In the genomic region with DNA sequence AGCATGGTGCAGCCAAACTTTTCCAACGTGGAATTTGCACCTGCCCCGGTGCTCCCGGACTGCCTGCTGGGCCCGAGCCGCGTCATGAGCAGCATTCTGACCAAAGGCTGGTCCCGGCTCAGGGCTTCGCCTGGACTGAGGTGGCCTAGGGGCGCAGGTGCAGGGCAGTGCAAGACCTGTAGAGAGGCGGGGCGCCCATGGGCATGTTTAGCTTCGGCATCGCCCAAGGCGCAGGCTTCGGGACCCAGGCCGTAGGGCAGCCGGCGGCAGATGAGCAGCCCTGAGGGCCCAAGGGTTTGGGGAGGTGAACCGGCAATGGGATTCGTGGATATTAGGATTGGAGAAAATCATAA, we compare ENCODE assay signal across 25 cellular contexts. TPM values are rescaled to one million over a fixed set of nuclear protein-coding genes. Genes with fewer than 3 reads are reported as not detected.
DNase-seq lines count a peak whose midpoint lies in the region; ATAC-seq, FAIRE-seq and TF ChIP-seq lines count a peak whose summit lies in the region.
"Had no signal": no experiment of that assay in that cellular context is flagged by ENCODE, and none has a peak within 500 bp of the region (broad histone marks: within the 10 kb centered on the region; RNA-seq: fewer than 3 reads in every experiment).

No MANE protein-coding gene starts in this region.

- intact Hi-C loops in left cardiac atrium (cut with DNase I) (no loop called here), sigmoid colon (cut with DNase I) (no loop called here)

- CTCF ChIA-PET in A549 (lab: Yijun Ruan, JAX) = interaction anchor here (0.7 to 2.0 kb wide), 8 partner anchors 11 to 474 kb away, joined by 3 to 10 read pairs (median 4); a partner anchor contains a TSS

- H3K27ac ChIP-seq in A549 (no peak overlapping the region), suprapubic skin (no peak overlapping the region), sigmoid colon (no peak overlapping the region)
- H3K27ac ChIP-seq: esophagus squamous epithelium, gastroesophageal sphincter had no signal

- H3K27me3 ChIP-seq in iPS-15b (ENCODE audit: control insufficient read depth, insufficient read depth, low read length) (peaks cover 35% of the 10 kb centered on the region), suprapubic skin (peaks cover 49% of the 10 kb centered on the region), sigmoid colon (peaks cover 25 to 73% (median 41%) of the 10 kb centered on the region in 3 donors)

- no peak overlapping the region for H3K4me2 ChIP-seq in A549

- no peak for FAIRE-seq in A549 (lab: Jason Lieb, UNC)
- FAIRE-seq: colon had no signal

- POLR2A ChIA-PET in A549 (lab: Yijun Ruan, JAX) = no interaction called here

- H3K4me1 ChIP-seq in A549 = peaks cover 7% of the 10 kb centered on the region; the same call in 2 of the 3 replicates
- H3K4me1 ChIP-seq in iPS-15b (ENCODE audit: control insufficient read depth, insufficient read depth, low read length) = no peaks in the 10 kb centered on the region
- H3K4me1 ChIP-seq in suprapubic skin = peaks cover 15% of the 10 kb centered on the region
- peaks cover 0 to 11% (median 6%) of the 10 kb centered on the region in 4 donors for H3K4me1 ChIP-seq in sigmoid colon

- TF ChIP-seq RAD21 in A549 (conservative IDR thresholded peaks at IDR 0.05 in 1 of 2, IDR thresholded peaks at IDR 0.05 in 1 of 2) = no peak

- WGBS in A549 (ENCODE audit: missing lambda C conversion rate) = 47% methylated on average over 20 of the region's 20 CpGs
- 41% methylated on average over 14 of the region's 20 CpGs for WGBS in suprapubic skin
- WGBS in sigmoid colon, 2 donors = 38 to 43% methylated on average over 20 of the region's 20 CpGs

- TF ChIP-seq POLR2A in A549 (IDR thresholded peaks at IDR 0.05; ENCODE audit: low read length) (0 out of 2 replicates have a peak, but pooled peaks have one; percentile 15), suprapubic skin (IDR thresholded peaks at IDR 0.05) (no peak), sigmoid colon (IDR thresholded peaks at IDR 0.05) (no peak)

- TF ChIP-seq CTCF in A549 (IDR thresholded peaks at IDR 0.05) (no peak), suprapubic skin (IDR thresholded peaks at IDR 0.05) (no peak), sigmoid colon (IDR thresholded peaks at IDR 0.05) (no peak)

- H3K9ac ChIP-seq in iPS-15b (ENCODE audit: low read depth, low read length) = no peak overlapping the region

- ATAC-seq in A549 (peak in 1 of 2 experiments; percentile 18; a peak in 3 of 6 replicates), left cardiac atrium (no peak)

- H3K9me3 ChIP-seq in A549 (peaks cover 7% of the 10 kb centered on the region; the same call in 2 of the 3 replicates), iPS-15b (ENCODE audit: control insufficient read depth, insufficient read depth, low read length) (no peaks in the 10 kb centered on the region), suprapubic skin (no peaks in the 10 kb centered on the region), sigmoid colon (peaks cover 0 to 1% (median 0%) of the 10 kb centered on the region in 4 donors)
- H3K9me3 ChIP-seq: esophagus squamous epithelium, gastroesophageal sphincter had no signal

- H3K36me3 ChIP-seq in iPS-15b (ENCODE audit: control insufficient read depth, insufficient read depth, low read length) (no peaks in the 10 kb centered on the region), suprapubic skin (no peaks in the 10 kb centered on the region), sigmoid colon (no peaks in the 10 kb centered on the region)
- H3K36me3 ChIP-seq: esophagus squamous epithelium, gastroesophageal sphincter, MG63 had no signal

- peak; percentile 59 for DNase-seq in NCI-H146 (lab: John Stamatoyannopoulos, UW)
- no peak for DNase-seq in NCI-H146 treated with DMSO at 0.1 percent for 48 hours (lab: John Stamatoyannopoulos, UW; ENCODE audit: unreplicated experiment)
- DNase-seq in A549 (ENCODE audit: low read depth in 1 of 2, low spot score in 1 of 2) = no peak
- DNase-seq in NCI-H69 (lab: John Stamatoyannopoulos, UW) = peak; percentile 36
- DNase-seq in left cardiac atrium = no peak
- no peak for DNase-seq in suprapubic skin (ENCODE audit: low spot score in 2 of 2)
- DNase-seq in sigmoid colon = no peak
- DNase-seq: 8988T; AML-193; esophagus squamous epithelium; MG63; NCI-H1417 treated with DMSO at 0.1 percent for 48 hours; NCI-H2171 treated with DMSO at 0.1 percent for 48 hours; NCI-H526 treated with DMSO at 0.1 percent for 48 hours; occipital lobe; RPMI8226; stimulated activated CD4-positive, alpha-beta T cell treated with anti-CD3 and anti-CD28 coated beads, Interleukin-4, amount 100 ng/mL, for 24 hours; T-helper 9 cell had no signal

- TF ChIP-seq EP300 in A549 (IDR thresholded peaks at IDR 0.05) (no peak), suprapubic skin (IDR thresholded peaks at IDR 0.05) (no peak), sigmoid colon (IDR thresholded peaks at IDR 0.05) (no peak)

- no peak overlapping the region for H3K4me3 ChIP-seq in A549
- peak overlapping the region; percentile 43 for H3K4me3 ChIP-seq in iPS-15b (ENCODE audit: low read depth, low read length)
- no peak overlapping the region for H3K4me3 ChIP-seq in suprapubic skin
- H3K4me3 ChIP-seq in sigmoid colon = no peak overlapping the region
- H3K4me3 ChIP-seq: lung, MG63 had no signal

TF ChIP-seq in A549, 52 proteins besides CTCF, POLR2A, EP300 and RAD21 (continues in another document):
- TF ChIP-seq, protein P1, sequence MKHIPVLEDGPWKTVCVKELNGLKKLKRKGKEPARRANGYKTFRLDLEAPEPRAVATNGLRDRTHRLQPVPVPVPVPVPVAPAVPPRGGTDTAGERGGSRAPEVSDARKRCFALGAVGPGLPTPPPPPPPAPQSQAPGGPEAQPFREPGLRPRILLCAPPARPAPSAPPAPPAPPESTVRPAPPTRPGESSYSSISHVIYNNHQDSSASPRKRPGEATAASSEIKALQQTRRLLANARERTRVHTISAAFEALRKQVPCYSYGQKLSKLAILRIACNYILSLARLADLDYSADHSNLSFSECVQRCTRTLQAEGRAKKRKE (CRISPR knock-in tag; IDR thresholded peaks at IDR 0.05; ENCODE audit: low read depth) = no peak
- TF ChIP-seq GATA3 (IDR thresholded peaks at IDR 0.05; ENCODE audit: borderline replicate concordance) (no peak), NFE2L2 (conservative IDR thresholded peaks at IDR 0.05; ENCODE audit: low read length) (no peak), EHMT2 (IDR thresholded peaks at IDR 0.05; ENCODE audit: low read depth) (no peak)
- TF ChIP-seq, protein P2, sequence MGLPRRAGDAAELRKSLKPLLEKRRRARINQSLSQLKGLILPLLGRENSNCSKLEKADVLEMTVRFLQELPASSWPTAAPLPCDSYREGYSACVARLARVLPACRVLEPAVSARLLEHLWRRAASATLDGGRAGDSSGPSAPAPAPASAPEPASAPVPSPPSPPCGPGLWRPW (IDR thresholded peaks at IDR 0.05) = no peak

RNA-seq across cellular contexts. Expression of a gene that starts 23.8 kb away (rescaled TPM):
- polyA plus RNA-seq in A549 (2011; rRNA removed) (2.4 and 3.1 TPM in 2 replicates), A549 (2017; fragmentation: RNase III; extraction: RNeasy Plus Mini Kit Qiagen cat#74134 plus additional on column Dnase treatment) (12.8 to 17.1 TPM (median 16.6 TPM) in 3 replicates), sigmoid colon (1 to 10 TPM; 5.3 to 9.7 (median 6.0) TPM)
- 9.8 and 16.4 TPM in 2 replicates for polyA plus RNA-seq in A549 (2012; cell fraction: cytosol; rRNA removed)
- polyA plus RNA-seq in A549 (2012; cell fraction: nucleus; rRNA removed) = 13.2 and 22.2 TPM in 2 replicates
- 2.1 and 2.9 TPM in 2 replicates for polyA minus RNA-seq in A549 (2011; rRNA and poly(A)+ RNA removed)
- total RNA-seq in left cardiac atrium (1 to 10 TPM; 7.6 to 9.7 TPM), suprapubic skin (10 to 100 TPM; 10.9 to 18.3 (median 12.8) TPM), sigmoid colon (1 to 10 TPM; 4.6 to 7.2 (median 6.6) TPM)

RNA-seq across cellular contexts. Expression of a gene that starts 35.0 kb away (rescaled TPM):
- polyA plus RNA-seq in A549 (2011; rRNA removed) (22.8 and 25.3 TPM in 2 replicates), A549 (2017; fragmentation: RNase III; extraction: RNeasy Plus Mini Kit Qiagen cat#74134 plus additional on column Dnase treatment) (22.6 to 27.1 TPM (median 23.2 TPM) in 3 replicates), sigmoid colon (10 to 100 TPM; 19.2 to 28.2 (median 24.0) TPM)
- 55.6 and 62.5 TPM in 2 replicates for polyA plus RNA-seq in A549 (2012; cell fraction: cytosol; rRNA removed)
- polyA plus RNA-seq in A549 (2012; cell fraction: nucleus; rRNA removed) = 41.6 and 44.6 TPM in 2 replicates
- polyA minus RNA-seq in A549 (2011; rRNA and poly(A)+ RNA removed) = 5.9 and 8.5 TPM in 2 replicates
- total RNA-seq in left cardiac atrium (10 to 100 TPM; 11.4 to 16.0 TPM), suprapubic skin (10 to 100 TPM; 21.6 to 29.6 (median 27.5) TPM), sigmoid colon (100 to 1,000 TPM in 1 of 4 donors, 10 to 100 TPM in 3; 56.2 to 135 (median 68.9) TPM)

RNA-seq across cellular contexts. Expression of a gene that starts 48.7 kb away (rescaled TPM):
- 0.56 and 0.60 TPM in 2 replicates for polyA plus RNA-seq in A549 (2011; rRNA removed)
- 0.47 and 0.52 TPM in 2 replicates for polyA plus RNA-seq in A549 (2012; cell fraction: cytosol; rRNA removed)
- polyA plus RNA-seq in A549 (2012; cell fraction: nucleus; rRNA removed) = 4.8 and 5.1 TPM in 2 replicates
- 0.37 to 0.49 TPM (median 0.44 TPM) in 3 replicates for polyA plus RNA-seq in A549 (2017; fragmentation: RNase III; extraction: RNeasy Plus Mini Kit Qiagen cat#74134 plus additional on column Dnase treatment)
- polyA minus RNA-seq in A549 (2011; rRNA and poly(A)+ RNA removed) = 0.15 and 0.37 TPM in 2 replicates
- under 1 TPM in 1 of 2 donors, not detected in 1; 0.27 TPM for total RNA-seq in left cardiac atrium
- total RNA-seq in suprapubic skin = 1 to 10 TPM in 3 of 4 donors, under 1 TPM in 1; 0.42 to 3.0 (median 1.8) TPM
- total RNA-seq in sigmoid colon = under 1 TPM; 0.28 to 0.82 (median 0.76) TPM
- 1 to 10 TPM; 3.9 to 7.8 (median 6.0) TPM for polyA plus RNA-seq in sigmoid colon
- total RNA-seq: occipital lobe had no signal

RNA-seq across cellular contexts. Expression of a gene that starts 51.8 kb away (rescaled TPM):
- polyA plus RNA-seq in A549 (2011; rRNA removed) = not detected in 2 replicates
- 0.14 and 0.34 TPM in 2 replicates for polyA plus RNA-seq in A549 (2012; cell fraction: cytosol; rRNA removed)
- 0.29 TPM in 1 of 2 replicates, not detected in the other for polyA plus RNA-seq in A549 (2012; cell fraction: nucleus; rRNA removed)
- polyA plus RNA-seq in A549 (2017; fragmentation: RNase III; extraction: RNeasy Plus Mini Kit Qiagen cat#74134 plus additional on column Dnase treatment) = 0.21 TPM in 1 of 3 replicates, not detected in the others
- polyA minus RNA-seq in A549 (2011; rRNA and poly(A)+ RNA removed) = 2.1 TPM in 1 of 2 replicates, not detected in the other
- total RNA-seq in left cardiac atrium = 10 to 100 TPM; 43.4 to 88.7 TPM
- total RNA-seq in suprapubic skin = 10 to 100 TPM; 12.4 to 29.4 (median 15.6) TPM
- total RNA-seq in sigmoid colon = 100 to 1,000 TPM in 3 of 4 donors, 10 to 100 TPM in 1; 71.5 to 172 (median 126) TPM
- 100 to 1,000 TPM in 2 of 3 donors, 10 to 100 TPM in 1; 95.8 to 211 (median 125) TPM for polyA plus RNA-seq in sigmoid colon
- total RNA-seq: activated CD8-positive, alpha-beta memory T cell treated with anti-CD3 and anti-CD28 coated beads for 36 hours; H4; kidney epithelial cell had no signal

RNA-seq across cellular contexts. Expression of a gene that starts 54.1 kb away (rescaled TPM):
- polyA plus RNA-seq in A549 (2011; rRNA removed) (27.5 and 34.2 TPM in 2 replicates), A549 (2017; fragmentation: RNase III; extraction: RNeasy Plus Mini Kit Qiagen cat#74134 plus additional on column Dnase treatment) (40.4 to 47.1 TPM (median 46.4 TPM) in 3 replicates), sigmoid colon (10 to 100 TPM; 12.0 to 24.4 (median 12.5) TPM)
- 52.0 and 67.0 TPM in 2 replicates for polyA plus RNA-seq in A549 (2012; cell fraction: cytosol; rRNA removed)
- polyA plus RNA-seq in A549 (2012; cell fraction: nucleus; rRNA removed) = 104 and 143 TPM in 2 replicates
- polyA minus RNA-seq in A549 (2011; rRNA and poly(A)+ RNA removed) = 10.6 and 13.2 TPM in 2 replicates
- total RNA-seq in left cardiac atrium (10 to 100 TPM; 11.6 to 13.2 TPM), suprapubic skin (10 to 100 TPM; 21.1 to 33.2 (median 24.9) TPM), sigmoid colon (10 to 100 TPM; 19.9 to 31.7 (median 26.6) TPM)

Comparison
In these comparisons a context has a peak if more than half of its experiments do, and no peak if none do; other contexts are left out.
1. DNase-seq: peak in NCI-H146 (single experiment) and NCI-H69 (single experiment); none in NCI-H146 treated with DMSO at 0.1 percent for 48 hours (single experiment), A549 (0 of 2), left cardiac atrium (single experiment), suprapubic skin (0 of 2) and sigmoid colon (single experiment).